ENCODE assay signal across 8 cellular contexts in genomic region chr13:20495087-20496023, GRCh38. TPM values are rescaled to one million over a fixed set of nuclear protein-coding genes. Genes with fewer than 3 reads are reported as not detected.
DNase-seq lines count a peak whose midpoint lies in the region; ATAC-seq and TF ChIP-seq lines count a peak whose summit lies in the region.

No MANE protein-coding gene starts in this region.

- no peaks in the 10 kb centered on the region for H3K79me1 ChIP-seq in H9 (ENCODE audit: insufficient read depth, low read depth, low read length, poor library complexity, severe bottlenecking)

- TF ChIP-seq CTCF in Calu3 (IDR thresholded peaks at IDR 0.05; ENCODE audit: unreplicated experiment) (peak; percentile 55), H9 (conservative IDR thresholded peaks at IDR 0.05) (peak; percentile 96)

- no peak overlapping the region for H2BK15ac ChIP-seq in H9 (ENCODE audit: low read depth, low read length)

- H3K18ac ChIP-seq in H9 (ENCODE audit: insufficient read length, low read depth, low read length), result no peak overlapping the region

- H3K27ac ChIP-seq in H9 (ENCODE audit: insufficient read length, low read depth, low read length), result no peak overlapping the region

- H3K4ac ChIP-seq in H9 (ENCODE audit: low read depth, low read length), result no peak overlapping the region

- DNase-seq in Calu3 (peak; percentile 46), H9 (peak; percentile 46), NCI-H748 treated with DMSO at 0.1 percent for 48 hours (lab: John Stamatoyannopoulos, UW) (peak; percentile 86), medulla oblongata (ENCODE audit: extremely low spot score) (peak; percentile 87)
- DNase-seq in activated CD4-positive, alpha-beta T cell treated with anti-CD3 and anti-CD28 coated beads, Interleukin-2, amount 50 U/mL, for 48 hours, result peak; percentile 59 to 72
- peak; percentile 36 for DNase-seq in effector CD8-positive, alpha-beta T cell (lab: John Stamatoyannopoulos, UW)
- peak; percentile 19 for DNase-seq in stimulated activated CD8-positive, alpha-beta memory T cell treated with anti-CD3 and anti-CD28 coated beads, Interleukin-4, amount 100 ng/mL, for 24 hours (ENCODE audit: low read depth)

- no peak overlapping the region for H2BK120ac ChIP-seq in H9 (ENCODE audit: low read depth, low read length, poor library complexity, severe bottlenecking)

- H3K9me3 Mint-ChIP-seq in Calu3 (ENCODE audit: low read depth, unreplicated experiment) (no peaks in the 10 kb centered on the region), H9 (peaks cover 4 to 14% of the 10 kb centered on the region in 2 experiments; a peak in 4 of 5 replicates)

- no peak overlapping the region for H2AFZ ChIP-seq in H9 (ENCODE audit: low read length)

- no peaks in the 10 kb centered on the region for H3K27me3 ChIP-seq in H9 (ENCODE audit: insufficient read depth, low read length)

- no peak overlapping the region for H3K56ac ChIP-seq in H9 (ENCODE audit: insufficient read length, low read depth, low read length)

- no peak overlapping the region for H3K23ac ChIP-seq in H9 (ENCODE audit: insufficient read length, low read depth, low read length)

- no CpG with 5 or more reads among the region's 14 CpGs for WGBS in H9 (ENCODE audit: extremely low coverage, insufficient read length, low lambda C conversion rate)

- H2AK5ac ChIP-seq in H9 (ENCODE audit: insufficient read length, low read length), result no peak overlapping the region

- H3K36me3 Mint-ChIP-seq in Calu3 (ENCODE audit: insufficient read depth, unreplicated experiment), result no peaks in the 10 kb centered on the region
- peaks cover 4 to 7% (median 6%) of the 10 kb centered on the region in 3 experiments; a peak in 6 of 7 replicates for H3K36me3 Mint-ChIP-seq in H9 (ENCODE audit: insufficient read depth in 1 of 3, low read depth in 3 of 3)

- no peak overlapping the region for H3T11ph ChIP-seq in H9 (ENCODE audit: low read length)

- ATAC-seq in GM19467 (IDR thresholded peaks at IDR 0.05; ENCODE audit: unreplicated experiment), result no peak

- no peaks in the 10 kb centered on the region for H3K9me3 ChIP-seq in H9 (ENCODE audit: control insufficient read depth, low read depth, low read length)

- no peaks in the 10 kb centered on the region for H3K4me1 Mint-ChIP-seq in Calu3 (ENCODE audit: low read depth, unreplicated experiment)
- H3K4me1 Mint-ChIP-seq in H9, result peaks cover 3 to 5% of the 10 kb centered on the region in 2 experiments

- H3K4me1 ChIP-seq in H9 (ENCODE audit: insufficient read depth, low read length), result no peaks in the 10 kb centered on the region; the same call in 1 of the 2 replicates

- H4K20me1 ChIP-seq in H9 (ENCODE audit: control insufficient read depth, insufficient read depth, insufficient read length), result no peaks in the 10 kb centered on the region

- no peak overlapping the region for H2BK12ac ChIP-seq in H9 (ENCODE audit: insufficient read length, low read depth, low read length)

- intact Hi-C loops in Calu3 (cut with micrococcal nuclease; ENCODE audit: unreplicated experiment), result loop anchor here (1.0 to 5.0 kb wide), 2 partner anchors 217 to 333 kb away; no protein-coding TSS in a partner anchor

- CTCF ChIA-PET in Calu3 (lab: Charles Lee), result no interaction called here

- no peak overlapping the region for H2BK20ac ChIP-seq in H9 (ENCODE audit: low read depth, low read length, poor library complexity, severe bottlenecking)

- no peaks in the 10 kb centered on the region for H3K23me2 ChIP-seq in H9 (ENCODE audit: insufficient read length, low read depth, low read length, poor library complexity, severe bottlenecking)

- H3K79me2 ChIP-seq in H9 (ENCODE audit: insufficient read depth, low read length), result no peaks in the 10 kb centered on the region

- no TSS peak for BruUV-seq in Calu3 (replicated peaks; lab: Mats Ljungman, UMichigan)

- H3K27ac Mint-ChIP-seq in Calu3 (ENCODE audit: unreplicated experiment) (peak overlapping the region; percentile 25), H9 (peak overlapping the region in 1 of 3 experiments; percentile 34; a peak in 1 of 7 replicates)

- no peak overlapping the region for H3K9ac ChIP-seq in H9 (ENCODE audit: extremely low read depth, insufficient read length, low read length)

- no peak overlapping the region for H3K14ac ChIP-seq in H9 (ENCODE audit: insufficient read depth, low read length)

- H2BK5ac ChIP-seq in H9 (ENCODE audit: insufficient read length, low read length), result no peak overlapping the region

- H3K4me3 Mint-ChIP-seq in Calu3 (ENCODE audit: low read depth, unreplicated experiment) (no peak overlapping the region), H9 (no peak overlapping the region)

- no peaks in the 10 kb centered on the region for H3K27me3 Mint-ChIP-seq in Calu3 (ENCODE audit: unreplicated experiment)
- no peaks in the 10 kb centered on the region; the same call in 1 of the 2 replicates for H3K27me3 Mint-ChIP-seq in H9 (ENCODE audit: low read depth)

- no peak overlapping the region for H3K4me2 ChIP-seq in H9 (ENCODE audit: insufficient read depth, insufficient read length, low read length)

- H4K5ac ChIP-seq in H9 (ENCODE audit: insufficient read length, low read depth, low read length), result no peak overlapping the region

- H4K91ac ChIP-seq in H9 (ENCODE audit: insufficient read length, low read depth, low read length), result no peak overlapping the region

- no peak overlapping the region for H4K8ac ChIP-seq in H9 (replicated peaks; ENCODE audit: insufficient read length, low read depth, low read length)

RNA-seq across cellular contexts. Expression of gene CRYL1, which starts 30.3 kb away (rescaled TPM):
- total RNA-seq in Calu3 (2022) (12.2 TPM in 2 replicates), H9 (2021) (3.2 and 3.7 TPM in 2 replicates)

Comparison
In these comparisons a context has a peak if more than half of its experiments do, and no peak if none do; other contexts are left out.
1. DNase-seq: peak in every context shown above with its lines; median percentile 87 in medulla oblongata; 86 in NCI-H748 treated with DMSO at 0.1 percent for 48 hours; 66 in activated CD4-positive, alpha-beta T cell treated with anti-CD3 and anti-CD28 coated beads, Interleukin-2, amount 50 U/mL, for 48 hours; 46 in Calu3; 46 in H9; 36 in effector CD8-positive, alpha-beta T cell; 19 in stimulated activated CD8-positive, alpha-beta memory T cell treated with anti-CD3 and anti-CD28 coated beads, Interleukin-4, amount 100 ng/mL, for 24 hours.